In the genomic region with DNA sequence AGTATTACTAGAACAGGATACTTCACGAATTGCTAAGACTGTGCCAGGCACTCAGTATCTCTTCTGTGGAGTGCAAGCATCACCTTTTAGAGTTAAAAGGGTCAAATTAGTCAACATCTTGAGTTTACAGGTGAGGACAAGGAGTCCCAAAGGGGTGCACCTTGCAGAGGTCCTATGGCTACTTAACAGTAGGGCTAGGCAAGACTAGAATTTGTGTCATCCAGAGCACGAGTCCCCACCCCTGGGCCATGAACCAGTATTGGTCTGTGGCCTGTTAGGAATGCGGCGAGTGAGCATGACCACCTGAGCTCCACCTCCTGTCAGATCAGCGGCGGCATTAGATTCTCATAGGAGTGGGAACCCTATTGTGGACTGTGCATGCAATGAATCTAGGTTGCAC, we compare ENCODE assay signal across 12 cellular contexts. TPM values are rescaled to one million over a fixed set of nuclear protein-coding genes. Genes with fewer than 3 reads are reported as not detected.
A peak's percentile ranks its signal among the peaks of the same experiment; 100 is the strongest.
DNase-seq lines count a peak whose midpoint lies in the region; ATAC-seq, FAIRE-seq and TF ChIP-seq lines count a peak whose summit lies in the region.
"Had no signal": no experiment of that assay in that cellular context is flagged by ENCODE, and none has a peak within 500 bp of the region (broad histone marks: within the 10 kb centered on the region; RNA-seq: fewer than 3 reads in every experiment).

No MANE protein-coding gene starts in this region.

- no peak for ATAC-seq in left cardiac atrium
- ATAC-seq in pancreas, result no peak
- ATAC-seq in aorta (ENCODE audit: low FRiP score), result no peak
- ATAC-seq in GM19455 (IDR thresholded peaks at IDR 0.05; ENCODE audit: unreplicated experiment), result no peak
- no peak for ATAC-seq in HG03342 (IDR thresholded peaks at IDR 0.05; ENCODE audit: unreplicated experiment)

- H4K20me1 ChIP-seq in H1 (replicated peaks in 1 of 2; ENCODE audit: control insufficient read depth in 1 of 2, insufficient read depth in 2 of 2, low read length in 2 of 2), result no peaks in the 10 kb centered on the region

- POLR2A ChIA-PET in H1 (lab: Charles Lee; ENCODE audit: partially characterized antibody), result interaction anchor here (1.8 to 3.2 kb wide), 2 partner anchors 11 kb away, joined by 4 to 26 read pairs; a partner anchor contains a TSS

- no peak overlapping the region for H3K18ac ChIP-seq in H1 (ENCODE audit: extremely low read depth, low read length)

- no peak overlapping the region for H3K4ac ChIP-seq in H1 (replicated peaks; ENCODE audit: insufficient read length, low read depth, low read length)

- no peak overlapping the region for H3K56ac ChIP-seq in H1 (replicated peaks; ENCODE audit: insufficient read length, low read depth, low read length)

- no peak for TF ChIP-seq EP300 in H1 (IDR thresholded peaks at IDR 0.05; ENCODE audit: borderline replicate concordance in 1 of 2, low read depth in 2 of 2, low read length in 2 of 2)

- H3K9me3 ChIP-seq in right atrium auricular region, result no peaks in the 10 kb centered on the region
- no peaks in the 10 kb centered on the region for H3K9me3 ChIP-seq in H1 (ENCODE audit: insufficient read depth in 2 of 2, low read depth in 1 of 2, low read length in 1 of 2)
- no peaks in the 10 kb centered on the region for H3K9me3 ChIP-seq in pancreas
- H3K9me3 ChIP-seq in aorta (ENCODE audit: control insufficient read depth, low read length), result no peaks in the 10 kb centered on the region
- H3K9me3 ChIP-seq: MG63 had no signal

- H3K23ac ChIP-seq in H1 (ENCODE audit: insufficient read length), result no peak overlapping the region

- no peaks in the 10 kb centered on the region for H3K23me2 ChIP-seq in H1 (ENCODE audit: low read depth, low read length)

- H3K9ac ChIP-seq in H1 (replicated peaks in 1 of 4; ENCODE audit: extremely low read depth in 1 of 4, low read depth in 3 of 4, low read length in 3 of 4), result no peak overlapping the region

- no peak overlapping the region for H4K8ac ChIP-seq in H1 (ENCODE audit: extremely low read depth, insufficient read depth, low read length)

- H3K27ac ChIP-seq in right atrium auricular region (peak overlapping the region; percentile 81 to 89), H1 (ENCODE audit: low read depth, low read length) (no peak overlapping the region), pancreas (peak overlapping the region; percentile 81 to 92 (median 88)), aorta (ENCODE audit: low read depth in 1 of 2, low read length in 2 of 2) (peak overlapping the region; percentile 96 to 100)

- no peak overlapping the region for H2BK20ac ChIP-seq in H1 (ENCODE audit: low read length)

- no peak overlapping the region for H2AFZ ChIP-seq in H1 (ENCODE audit: low read length)

- no peak overlapping the region for H2BK120ac ChIP-seq in H1 (replicated peaks; ENCODE audit: low read depth, low read length)

- DNase-seq in right atrium auricular region (ENCODE audit: low spot score) (no peak), left cardiac atrium (no peak), H1 (ENCODE audit: low read depth in 1 of 2, low spot score in 2 of 2) (peak in 1 of 2 experiments; percentile 39), pancreas (no peak), aorta (no peak), NCI-H1694 (lab: John Stamatoyannopoulos, UW) (no peak)
- DNase-seq: activated CD8-positive, alpha-beta memory T cell treated with anti-CD3 and anti-CD28 coated beads, Interleukin-2, amount 50 U/mL, for 48 hours; stimulated activated CD4-positive, alpha-beta T cell treated with anti-CD3 and anti-CD28 coated beads, Interleukin-4, amount 100 ng/mL, for 4 hours had no signal

- H2BK15ac ChIP-seq in H1 (ENCODE audit: low read length), result no peak overlapping the region

- no peak for TF ChIP-seq POLR2A in H1 (IDR thresholded peaks at IDR 0.05; ENCODE audit: control extremely low read depth in 1 of 2, low read depth in 2 of 2, low read length in 2 of 2)

- FAIRE-seq in H1 (lab: Jason Lieb, UNC), result no peak
- no peak for FAIRE-seq in pancreas (lab: Jason Lieb, UNC)
- FAIRE-seq: GM18507 had no signal

- 91% methylated on average over 6 of the region's 6 CpGs; no CpG with 5 or more reads in 1 of the 2 experiments for WGBS in H1 (ENCODE audit: extremely low coverage in 1 of 2, insufficient coverage in 1 of 2, insufficient read length in 1 of 2, insufficient replicate concordance in 2 of 2, low coverage in 1 of 2, low lambda C conversion rate in 2 of 2, missing lambda C conversion rate in 1 of 2), 2 experiments
- 89 to 95% methylated on average over 6 of the region's 6 CpGs for WGBS in pancreas, 2 donors
- 90 to 93% methylated on average over 6 of the region's 6 CpGs for WGBS in aorta, 2 donors

- H3K4me1 ChIP-seq in right atrium auricular region (peaks cover 0 to 50% of the 10 kb centered on the region in 2 donors), H1 (replicated peaks in 1 of 4; ENCODE audit: control insufficient read depth in 3 of 4, insufficient read depth in 4 of 4, low read length in 3 of 4) (peaks cover 7 to 10% (median 9%) of the 10 kb centered on the region in 4 experiments; a peak in 5 of 7 replicates), pancreas (peaks cover 17 to 27% (median 19%) of the 10 kb centered on the region in 3 donors), aorta (ENCODE audit: control insufficient read depth in 1 of 2, insufficient read depth in 2 of 2, low read length in 2 of 2) (peaks cover 7 to 26% of the 10 kb centered on the region in 2 donors)

- no peak overlapping the region for H3K4me2 ChIP-seq in H1 (ENCODE audit: insufficient read depth in 1 of 2, low read depth in 2 of 2, low read length in 2 of 2)

- H3K36me3 ChIP-seq in right atrium auricular region, result no peaks in the 10 kb centered on the region
- no peaks in the 10 kb centered on the region for H3K36me3 ChIP-seq in H1 (ENCODE audit: control insufficient read depth in 2 of 4, insufficient read depth in 4 of 4, low read length in 3 of 4)
- H3K36me3 ChIP-seq in pancreas, result no peaks in the 10 kb centered on the region
- no peaks in the 10 kb centered on the region for H3K36me3 ChIP-seq in aorta (ENCODE audit: control insufficient read depth in 1 of 2, insufficient read depth in 2 of 2, low read length in 1 of 2)
- H3K36me3 ChIP-seq: MG63 had no signal

- peak overlapping the region; percentile 51; the same call in 1 of the 2 replicates for H2BK12ac ChIP-seq in H1 (ENCODE audit: low read depth, low read length)

- H2BK5ac ChIP-seq in H1 (ENCODE audit: low read depth, low read length), result no peak overlapping the region

- H3K14ac ChIP-seq in H1 (ENCODE audit: insufficient read length), result no peak overlapping the region

- H4K91ac ChIP-seq in H1 (replicated peaks; ENCODE audit: insufficient read length, low read length), result no peak overlapping the region

- intact Hi-C loops in left cardiac atrium (cut with DNase I) (no loop called here), pancreas (cut with DNase I) (no loop called here), aorta (cut with DNase I) (no loop called here)

- H2AK5ac ChIP-seq in H1 (ENCODE audit: low read depth, low read length), result no peak overlapping the region

- no peak overlapping the region for H4K5ac ChIP-seq in H1 (ENCODE audit: insufficient read length, low read depth, low read length)

- no peaks in the 10 kb centered on the region for H3K79me2 ChIP-seq in H1 (ENCODE audit: control insufficient read depth in 1 of 2, insufficient read depth in 2 of 2, low read length in 2 of 2)

- no peak for TF ChIP-seq CTCF in right atrium auricular region (IDR thresholded peaks at IDR 0.05)
- TF ChIP-seq CTCF in H1 (IDR thresholded peaks at IDR 0.05; ENCODE audit: control extremely low read depth in 1 of 3, insufficient read depth in 1 of 3, low read depth in 1 of 3, low read length in 3 of 3), result no peak
- TF ChIP-seq CTCF in pancreas (IDR thresholded peaks at IDR 0.05), result no peak

- H3K4me3 ChIP-seq in right atrium auricular region (no peak overlapping the region), H1 (ENCODE audit: extremely low read depth in 1 of 4, insufficient read depth in 2 of 4, low read depth in 3 of 4, low read length in 4 of 4) (no peak overlapping the region), pancreas (no peak overlapping the region), aorta (ENCODE audit: low read length in 2 of 2) (no peak overlapping the region)

- CTCF ChIA-PET in H1 (lab: Charles Lee; ENCODE audit: partially characterized antibody), result interaction anchor here (0.6 to 3.5 kb wide), 4 partner anchors 16 to 366 kb away, joined by 3 to 26 read pairs (median 6); no protein-coding TSS in a partner anchor

- no peaks in the 10 kb centered on the region for H3K27me3 ChIP-seq in right atrium auricular region
- no peaks in the 10 kb centered on the region for H3K27me3 ChIP-seq in H1 (replicated peaks in 1 of 4; ENCODE audit: control insufficient read depth in 3 of 4, extremely low read depth in 1 of 4, insufficient read depth in 3 of 4, low read length in 3 of 4)
- H3K27me3 ChIP-seq in pancreas, result no peaks in the 10 kb centered on the region
- no peaks in the 10 kb centered on the region for H3K27me3 ChIP-seq in aorta (ENCODE audit: control insufficient read depth in 1 of 2, insufficient read depth in 2 of 2, low read length in 1 of 2)
- H3K27me3 ChIP-seq: MG63 had no signal

- H3K79me1 ChIP-seq in H1 (ENCODE audit: low read depth, low read length), result no peaks in the 10 kb centered on the region

- no peak for TF ChIP-seq RAD21 in H1 (IDR thresholded peaks at IDR 0.05 in 1 of 2, conservative IDR thresholded peaks at IDR 0.05 in 1 of 2; ENCODE audit: low read depth in 2 of 2, low read length in 2 of 2)

RNA-seq across cellular contexts. Expression of a gene that starts 10.5 kb away (rescaled TPM):
- 100 to 1,000 TPM; 585 to 760 TPM for total RNA-seq in right atrium auricular region
- total RNA-seq in left cardiac atrium, result 100 to 1,000 TPM; 547 to 572 TPM
- 208 TPM in 2 replicates for total RNA-seq in H1 (2021; fragmentation: NEBNext Ultra II Directional; extraction: Animal tissue kit (Norgen Biotek cat#: 25700))
- 21.9 and 43.3 TPM in 2 replicates for polyA plus RNA-seq in H1 (2011; rRNA removed)
- 48.1 TPM for polyA plus RNA-seq in H1 (2011; cell fraction: cytosol; rRNA removed)
- 26.3 TPM for polyA plus RNA-seq in H1 (2011; cell fraction: nucleus; rRNA removed)
- 138 to 228 TPM (median 144 TPM) in 4 replicates for polyA plus RNA-seq in H1 (2012, experiment 1 of 2)
- polyA plus RNA-seq in H1 (2012, experiment 2 of 2), result 78.5 TPM
- 327 TPM for polyA plus RNA-seq in H1 (2013, experiment 1 of 2)
- polyA plus RNA-seq in H1 (2013, experiment 2 of 2), result 333 TPM
- polyA minus RNA-seq in H1 (2011; rRNA and poly(A)+ RNA removed), result 9.6 and 10.5 TPM in 2 replicates
- polyA minus RNA-seq in H1 (2011; cell fraction: cytosol; rRNA and poly(A)+ RNA removed), result 25.1 TPM
- polyA minus RNA-seq in H1 (2011; cell fraction: nucleus; rRNA and poly(A)+ RNA removed), result 17.0 TPM
- total RNA-seq in pancreas, result 100 to 1,000 TPM; 172 to 192 (median 182) TPM
- 100 to 1,000 TPM; 138 to 242 TPM for polyA plus RNA-seq in pancreas
- total RNA-seq in aorta, result 1,000 to 10,000 TPM; 1,041 to 1,932 TPM
- 1,000 to 10,000 TPM; 2,289 to 5,298 TPM for polyA plus RNA-seq in aorta

RNA-seq across cellular contexts. Expression of a gene that starts 28.2 kb away (rescaled TPM):
- total RNA-seq in right atrium auricular region (1 to 10 TPM in 1 of 2 donors, under 1 TPM in 1; 0.51 to 1.3 TPM), left cardiac atrium (under 1 TPM; 0.41 to 0.68 TPM), pancreas (1 to 10 TPM in 4 of 6 donors, under 1 TPM in 2; 0.81 to 1.8 (median 1.4) TPM), aorta (1 to 10 TPM; 1.5 to 2.6 TPM)
- 2.5 and 3.2 TPM in 2 replicates for total RNA-seq in H1 (2021; fragmentation: NEBNext Ultra II Directional; extraction: Animal tissue kit (Norgen Biotek cat#: 25700))
- polyA plus RNA-seq in H1 (2011; rRNA removed) (1.5 and 1.8 TPM in 2 replicates), pancreas (1 to 10 TPM; 1.0 to 2.0 TPM), aorta (1 to 10 TPM; 2.4 to 9.9 TPM)
- 3.0 TPM for polyA plus RNA-seq in H1 (2011; cell fraction: cytosol; rRNA removed)
- 3.6 TPM for polyA plus RNA-seq in H1 (2011; cell fraction: nucleus; rRNA removed)
- polyA plus RNA-seq in H1 (2012, experiment 1 of 2), result 2.6 to 3.5 TPM (median 3.2 TPM) in 4 replicates
- polyA plus RNA-seq in H1 (2012, experiment 2 of 2), result 1.8 TPM
- 2.4 TPM for polyA plus RNA-seq in H1 (2013, experiment 1 of 2)
- 2.2 TPM for polyA plus RNA-seq in H1 (2013, experiment 2 of 2)
- polyA minus RNA-seq in H1 (2011; rRNA and poly(A)+ RNA removed), result 1.7 and 2.7 TPM in 2 replicates
- polyA minus RNA-seq in H1 (2011; cell fraction: cytosol; rRNA and poly(A)+ RNA removed), result 1.7 TPM
- polyA minus RNA-seq in H1 (2011; cell fraction: nucleus; rRNA and poly(A)+ RNA removed), result 2.6 TPM
